Comparison of ENCODE assay signal across 16 cellular contexts in genomic region chr1:6627841-6628545, GRCh38. TPM values are rescaled to one million over a fixed set of nuclear protein-coding genes. Genes with fewer than 3 reads are reported as not detected.
DNase-seq lines count a peak whose midpoint lies in the region; ATAC-seq and TF ChIP-seq lines count a peak whose summit lies in the region.
"Had no signal": no experiment of that assay in that cellular context is flagged by ENCODE, and none has a peak within 500 bp of the region (broad histone marks: within the 10 kb centered on the region; RNA-seq: fewer than 3 reads in every experiment).

No MANE protein-coding gene starts in this region.

- H3K36me3 ChIP-seq in GM23338 (ENCODE audit: insufficient read depth): no peaks in the 10 kb centered on the region

- H3K4me1 ChIP-seq in GM23338 (ENCODE audit: insufficient read depth): peaks cover 10% of the 10 kb centered on the region

- H3K9me3 Mint-ChIP-seq in CD4-positive, alpha-beta T cell: no peaks in the 10 kb centered on the region
- H3K9me3 Mint-ChIP-seq in GM23338 (no peaks in the 10 kb centered on the region), nephron (no peaks in the 10 kb centered on the region)
- no peaks in the 10 kb centered on the region for H3K9me3 Mint-ChIP-seq in activated naive CD8-positive, alpha-beta T cell treated with anti-CD3 and anti-CD28 coated beads, Interleukin-2, amount 10 ng/mL, durations not matched to agents 7 days and 5 days

- H4K20me1 ChIP-seq in GM23338 (replicated peaks; ENCODE audit: insufficient read depth): peaks cover 23% of the 10 kb centered on the region

- TF ChIP-seq CTCF in CD4-positive, alpha-beta T cell (IDR thresholded peaks at IDR 0.05): no peak
- TF ChIP-seq CTCF in GM23338 (conservative IDR thresholded peaks at IDR 0.05; ENCODE audit: low read depth in 2 of 2): no peak
- TF ChIP-seq CTCF in nephron (IDR thresholded peaks at IDR 0.05; ENCODE audit: unreplicated experiment in 3 of 3): no peak

- H3K9me2 ChIP-seq in GM23338 (ENCODE audit: insufficient read depth): no peaks in the 10 kb centered on the region

- H3K9me3 ChIP-seq in CD4-positive, alpha-beta T cell (ENCODE audit: control insufficient read depth, low read length): no peaks in the 10 kb centered on the region
- H3K9me3 ChIP-seq: right lobe of liver had no signal

- H3K36me3 Mint-ChIP-seq in CD4-positive, alpha-beta T cell (ENCODE audit: low read depth): peaks cover 37% of the 10 kb centered on the region
- H3K36me3 Mint-ChIP-seq in GM23338 (ENCODE audit: low read depth): peaks cover 31% of the 10 kb centered on the region
- H3K36me3 Mint-ChIP-seq in activated naive CD8-positive, alpha-beta T cell treated with anti-CD3 and anti-CD28 coated beads, Interleukin-2, amount 10 ng/mL, durations not matched to agents 7 days and 5 days: peaks cover 14% of the 10 kb centered on the region
- peaks cover 45% of the 10 kb centered on the region for H3K36me3 Mint-ChIP-seq in nephron (ENCODE audit: low read depth)

- no peak overlapping the region for H3K27ac ChIP-seq in CD4-positive, alpha-beta T cell (ENCODE audit: low read depth, low read length)
- H3K27ac ChIP-seq in GM23338 (ENCODE audit: low read depth): no peak overlapping the region
- H3K27ac ChIP-seq: PC-9, right lobe of liver had no signal

- H3K4me1 Mint-ChIP-seq in CD4-positive, alpha-beta T cell (ENCODE audit: low read depth): peaks cover 29% of the 10 kb centered on the region
- H3K4me1 Mint-ChIP-seq in GM23338 (peaks cover 15% of the 10 kb centered on the region), nephron (peaks cover 27% of the 10 kb centered on the region)
- H3K4me1 Mint-ChIP-seq in activated naive CD8-positive, alpha-beta T cell treated with anti-CD3 and anti-CD28 coated beads, Interleukin-2, amount 10 ng/mL, durations not matched to agents 7 days and 5 days: peaks cover 29% of the 10 kb centered on the region

- no peaks in the 10 kb centered on the region for H3K27me3 ChIP-seq in CD4-positive, alpha-beta T cell (ENCODE audit: control insufficient read depth, insufficient read depth, low read length)
- no peaks in the 10 kb centered on the region for H3K27me3 ChIP-seq in GM23338 (ENCODE audit: insufficient read depth)
- H3K27me3 ChIP-seq: right lobe of liver had no signal

- H3K27me3 Mint-ChIP-seq in CD4-positive, alpha-beta T cell: no peaks in the 10 kb centered on the region
- peaks cover 8% of the 10 kb centered on the region for H3K27me3 Mint-ChIP-seq in GM23338 (ENCODE audit: insufficient read depth, low read depth, poor library complexity)
- no peaks in the 10 kb centered on the region for H3K27me3 Mint-ChIP-seq in activated naive CD8-positive, alpha-beta T cell treated with anti-CD3 and anti-CD28 coated beads, Interleukin-2, amount 10 ng/mL, durations not matched to agents 7 days and 5 days
- H3K27me3 Mint-ChIP-seq in nephron (ENCODE audit: low read depth): no peaks in the 10 kb centered on the region

- no peak for ATAC-seq in CD4-positive, alpha-beta T cell (ENCODE audit: poor library complexity)
- ATAC-seq in GM23338: no peak
- ATAC-seq in activated naive CD8-positive, alpha-beta T cell treated with anti-CD3 and anti-CD28 coated beads, Interleukin-2, amount 10 ng/mL, durations not matched to agents 7 days and 5 days (ENCODE audit: low read depth): no peak
- ATAC-seq in GM19035 (IDR thresholded peaks at IDR 0.05; ENCODE audit: unreplicated experiment): no peak
- no peak for ATAC-seq in HG03095 (IDR thresholded peaks at IDR 0.05; ENCODE audit: unreplicated experiment)
- ATAC-seq: right lobe of liver had no signal

- intact Hi-C loops in CD4-positive, alpha-beta T cell (cut with DNase I, micrococcal nuclease): loop anchor here in 1 of 2 experiments (5.0 kb wide), 1 partner anchor 76 kb away; the partner anchor contains the start of gene NOL9

- H3K27ac Mint-ChIP-seq in CD4-positive, alpha-beta T cell: no peak overlapping the region
- no peak overlapping the region for H3K27ac Mint-ChIP-seq in GM23338
- H3K27ac Mint-ChIP-seq in activated naive CD8-positive, alpha-beta T cell treated with anti-CD3 and anti-CD28 coated beads, Interleukin-2, amount 10 ng/mL, durations not matched to agents 7 days and 5 days: peak overlapping the region; percentile 65
- peak overlapping the region; percentile 62 to 85 (median 82) for H3K27ac Mint-ChIP-seq in nephron

- CTCF ChIA-PET in CD4-positive, alpha-beta T cell (lab: Charles Lee): no interaction called here

- peaks cover 23% of the 10 kb centered on the region for H3F3A ChIP-seq in GM23338 (replicated peaks; ENCODE audit: low read depth)

- peaks cover 29% of the 10 kb centered on the region for H3K79me2 ChIP-seq in GM23338 (replicated peaks; ENCODE audit: insufficient read depth)

- H3K4me3 Mint-ChIP-seq in CD4-positive, alpha-beta T cell: peak overlapping the region; percentile 36
- H3K4me3 Mint-ChIP-seq in GM23338: peak overlapping the region; percentile 37
- H3K4me3 Mint-ChIP-seq in activated naive CD8-positive, alpha-beta T cell treated with anti-CD3 and anti-CD28 coated beads, Interleukin-2, amount 10 ng/mL, durations not matched to agents 7 days and 5 days: peak overlapping the region; percentile 48
- H3K4me3 Mint-ChIP-seq in nephron: peak overlapping the region; percentile 91 to 98 (median 98)

- no peak for DNase-seq in CD4-positive, alpha-beta T cell
- DNase-seq in GM23338 (ENCODE audit: low spot score) (no peak), SIG-M5 treated with dmso at 0.1 percent for 504 hours (lab: John Stamatoyannopoulos, UW; ENCODE audit: unreplicated experiment) (no peak), NCI-H748 (lab: John Stamatoyannopoulos, UW; ENCODE audit: unreplicated experiment) (no peak)
- DNase-seq in activated naive CD8-positive, alpha-beta T cell treated with anti-CD3 and anti-CD28 coated beads, Interleukin-2, amount 10 ng/mL, durations not matched to agents 7 days and 5 days: no peak
- DNase-seq: activated CD4-positive, CD25-positive, alpha-beta regulatory T cell treated with anti-CD3 and anti-CD28 coated beads, Interleukin-2, amount 50 U/mL, for 72 hours; head of caudate nucleus; kidney; NCI-H510A; PC-9; right lobe of liver; stimulated activated CD4-positive, alpha-beta T cell treated with anti-CD3 and anti-CD28 coated beads, Interleukin-4, amount 100 ng/mL, for 24 hours; stimulated activated naive CD4-positive, alpha-beta T cell had no signal

- H3K4me2 ChIP-seq in GM23338: no peak overlapping the region
- H3K4me2 ChIP-seq: PC-9 had no signal

- POLR2A ChIA-PET in CD4-positive, alpha-beta T cell (lab: Charles Lee): no interaction called here
- POLR2A ChIA-PET in activated naive CD8-positive, alpha-beta T cell treated with anti-CD3 and anti-CD28 coated beads, Interleukin-2, amount 10 ng/mL, durations not matched to agents 7 days and 5 days (lab: Charles Lee): no interaction called here

- H2AFZ ChIP-seq in GM23338: no peak overlapping the region
- H2AFZ ChIP-seq: PC-9 had no signal

- no peak overlapping the region for H3K4me3 ChIP-seq in GM23338
- H3K4me3 ChIP-seq: PC-9, right lobe of liver had no signal

TF ChIP-seq in GM23338, 12 proteins besides CTCF, POLR2A, EP300 and RAD21 (continues in another document):
- no peak for TF ChIP-seq REST (IDR thresholded peaks at IDR 0.05; ENCODE audit: unreplicated experiment)
- no peak for TF ChIP-seq JUNB (IDR thresholded peaks at IDR 0.05; ENCODE audit: unreplicated experiment)
- TF ChIP-seq STAT1 (IDR thresholded peaks at IDR 0.05; ENCODE audit: unreplicated experiment): no peak

RNA-seq across cellular contexts. Expression of gene THAP3, which starts 3.3 kb away (rescaled TPM):
- total RNA-seq in CD4-positive, alpha-beta T cell: 10 to 100 TPM; 15.2 to 18.7 TPM
- total RNA-seq in GM23338 (2014; rRNA removed; shearing (Covaris generic)): 15.1 and 18.6 TPM in 2 replicates
- polyA plus RNA-seq in GM23338 (2016; fragmentation: Nextera tagmentation; extraction: Ambion mirVana): 20.9 and 23.8 TPM in 2 replicates
- total RNA-seq in activated naive CD8-positive, alpha-beta T cell treated with anti-CD3 and anti-CD28 coated beads, Interleukin-2, amount 10 ng/mL, durations not matched to agents 7 days and 5 days: 10 to 100 TPM; 21.5 to 25.4 TPM

RNA-seq across cellular contexts. Expression of gene PHF13, which starts 14.5 kb away (rescaled TPM):
- total RNA-seq in CD4-positive, alpha-beta T cell: 1 to 10 TPM; 4.0 to 4.9 TPM
- 33.2 and 37.1 TPM in 2 replicates for total RNA-seq in GM23338 (2014; rRNA removed; shearing (Covaris generic))
- polyA plus RNA-seq in GM23338 (2016; fragmentation: Nextera tagmentation; extraction: Ambion mirVana): 10.4 and 12.1 TPM in 2 replicates
- total RNA-seq in activated naive CD8-positive, alpha-beta T cell treated with anti-CD3 and anti-CD28 coated beads, Interleukin-2, amount 10 ng/mL, durations not matched to agents 7 days and 5 days: 10 to 100 TPM; 12.1 TPM

RNA-seq across cellular contexts. Expression of gene KLHL21, which starts 25.3 kb away (rescaled TPM):
- 10 to 100 TPM; 32.0 to 33.5 TPM for total RNA-seq in CD4-positive, alpha-beta T cell
- total RNA-seq in GM23338 (2014; rRNA removed; shearing (Covaris generic)): 31.1 and 35.9 TPM in 2 replicates
- 7.3 and 7.8 TPM in 2 replicates for polyA plus RNA-seq in GM23338 (2016; fragmentation: Nextera tagmentation; extraction: Ambion mirVana)
- total RNA-seq in activated naive CD8-positive, alpha-beta T cell treated with anti-CD3 and anti-CD28 coated beads, Interleukin-2, amount 10 ng/mL, durations not matched to agents 7 days and 5 days: 10 to 100 TPM; 39.0 to 42.0 TPM

RNA-seq across cellular contexts. Expression of gene ZBTB48, which starts 48.2 kb away (rescaled TPM):
- 10 to 100 TPM; 31.4 to 31.7 TPM for total RNA-seq in CD4-positive, alpha-beta T cell
- total RNA-seq in GM23338 (2014; rRNA removed; shearing (Covaris generic)): 21.0 and 25.5 TPM in 2 replicates
- polyA plus RNA-seq in GM23338 (2016; fragmentation: Nextera tagmentation; extraction: Ambion mirVana): 17.3 and 18.0 TPM in 2 replicates
- total RNA-seq in activated naive CD8-positive, alpha-beta T cell treated with anti-CD3 and anti-CD28 coated beads, Interleukin-2, amount 10 ng/mL, durations not matched to agents 7 days and 5 days: 10 to 100 TPM; 42.7 to 52.9 TPM

Comparison
In these comparisons a context has a peak if more than half of its experiments do, and no peak if none do; other contexts are left out.
1. H3K27ac Mint-ChIP-seq: peak in activated naive CD8-positive, alpha-beta T cell treated with anti-CD3 and anti-CD28 coated beads, Interleukin-2, amount 10 ng/mL, durations not matched to agents 7 days and 5 days (single experiment) and nephron (3 of 3); none in CD4-positive, alpha-beta T cell (single experiment) and GM23338 (single experiment).
2. H3K4me3 Mint-ChIP-seq: peak in every context shown above with its lines; median percentile 98 in nephron; 48 in activated naive CD8-positive, alpha-beta T cell treated with anti-CD3 and anti-CD28 coated beads, Interleukin-2, amount 10 ng/mL, durations not matched to agents 7 days and 5 days; 37 in GM23338; 36 in CD4-positive, alpha-beta T cell.